Comparison of ENCODE assay signal across 15 cellular contexts in genomic region chr5:7394889-7395431, GRCh38. TPM values are rescaled to one million over a fixed set of nuclear protein-coding genes. Genes with fewer than 3 reads are reported as not detected.
A peak's percentile ranks its signal among the peaks of the same experiment; 100 is the strongest.
DNase-seq lines count a peak whose midpoint lies in the region; ATAC-seq and TF ChIP-seq lines count a peak whose summit lies in the region.
"Had no signal": no experiment of that assay in that cellular context is flagged by ENCODE, and none has a peak within 500 bp of the region (broad histone marks: within the 10 kb centered on the region; RNA-seq: fewer than 3 reads in every experiment).

No MANE protein-coding gene starts in this region.

- H3K27ac Mint-ChIP-seq in osteocyte (ENCODE audit: unreplicated experiment) = no peak overlapping the region
- H3K27ac Mint-ChIP-seq: activated naive CD4-positive, alpha-beta T cell treated with anti-CD3 and anti-CD28 coated beads for 36 hours; T-helper 2 cell treated with Interferon-gamma antibody and Interleukin-4, amounts not matched to agents 5 μg/mL and 100 μg/mL, for 36 hours had no signal

- H3K4me1 Mint-ChIP-seq in osteocyte (ENCODE audit: unreplicated experiment) = peaks cover 6% of the 10 kb centered on the region

- H3K4me3 ChIP-seq in heart left ventricle (peak overlapping the region in 9 of 12 donors; percentile 6 to 47 (median 34)), left ventricle myocardium inferior (peak overlapping the region; percentile 54), urinary bladder (ENCODE audit: low read depth, low read length) (peak overlapping the region; percentile 69)

- H3K9me3 ChIP-seq in heart left ventricle (no peaks in the 10 kb centered on the region), left ventricle myocardium inferior (replicated peaks) (no peaks in the 10 kb centered on the region)

- H3K27me3 ChIP-seq in heart left ventricle (peaks cover 6 to 58% (median 38%) of the 10 kb centered on the region in 9 donors), left ventricle myocardium inferior (ENCODE audit: low read depth) (peaks cover 69% of the 10 kb centered on the region)

- H3K27me3 Mint-ChIP-seq in osteocyte (ENCODE audit: unreplicated experiment) = peaks cover 53% of the 10 kb centered on the region

- TF ChIP-seq POLR2A in heart left ventricle (IDR thresholded peaks at IDR 0.05) = no peak

- ATAC-seq in heart left ventricle (peak in 2 of 4 donors; percentile 36 to 43), Right ventricle myocardium superior (ENCODE audit: poor library complexity) (no peak)

- H3K36me3 ChIP-seq in heart left ventricle (no peaks in the 10 kb centered on the region), left ventricle myocardium inferior (no peaks in the 10 kb centered on the region), urinary bladder (ENCODE audit: insufficient read depth) (no peaks in the 10 kb centered on the region)

- H3K9me3 Mint-ChIP-seq in osteocyte (ENCODE audit: unreplicated experiment) = no peaks in the 10 kb centered on the region
- H3K9me3 Mint-ChIP-seq: activated naive CD4-positive, alpha-beta T cell treated with anti-CD3 and anti-CD28 coated beads for 36 hours; T-helper 2 cell treated with Interferon-gamma antibody and Interleukin-4, amounts not matched to agents 5 μg/mL and 100 μg/mL, for 36 hours had no signal

- 6 to 13% (median 9%) methylated on average over 8 to 45 of the region's 45 CpGs for WGBS in heart left ventricle, 4 donors
- 26% methylated on average over 45 of the region's 45 CpGs for WGBS in urinary bladder

- no peak for DNase-seq in heart left ventricle
- no peak for DNase-seq in Right ventricle myocardium superior
- no peak for DNase-seq in left ventricle myocardium inferior
- no peak for DNase-seq in osteocyte (ENCODE audit: extremely low spot score, unreplicated experiment)
- no peak for DNase-seq in stimulated activated CD4-positive, alpha-beta T cell treated with anti-CD3 and anti-CD28 coated beads, Interleukin-2, amount 100 ng/mL, for 24 hours
- no peak for DNase-seq in T-helper 9 cell
- DNase-seq in AG08396 (ENCODE audit: low spot score) = no peak
- DNase-seq: activated CD8-positive, alpha-beta memory T cell treated with anti-CD3 and anti-CD28 coated beads for 24 hours; activated naive CD4-positive, alpha-beta T cell treated with anti-CD3 and anti-CD28 coated beads for 36 hours; cortex of kidney; foreskin fibroblast; NCI-H345 had no signal

- no peak for TF ChIP-seq CTCF in heart left ventricle (IDR thresholded peaks at IDR 0.05)
- no peak for TF ChIP-seq CTCF in left ventricle myocardium inferior (IDR thresholded peaks at IDR 0.05; ENCODE audit: borderline replicate concordance)
- TF ChIP-seq CTCF in osteocyte (IDR thresholded peaks at IDR 0.05) = no peak

- peaks cover 0 to 21% (median 0%) of the 10 kb centered on the region in 12 donors for H3K4me1 ChIP-seq in heart left ventricle
- H3K4me1 ChIP-seq in left ventricle myocardium inferior = peaks cover 19% of the 10 kb centered on the region
- H3K4me1 ChIP-seq in urinary bladder (ENCODE audit: insufficient read depth) = no peaks in the 10 kb centered on the region

- no peaks in the 10 kb centered on the region for H3K36me3 Mint-ChIP-seq in osteocyte (ENCODE audit: unreplicated experiment)

- H3K27ac ChIP-seq in heart left ventricle (peak overlapping the region in 1 of 12 donors; percentile 72), left ventricle myocardium inferior (replicated peaks) (no peak overlapping the region), urinary bladder (ENCODE audit: low read depth) (peak overlapping the region; percentile 29)

- intact Hi-C loops in heart left ventricle (cut with DNase I) (loop anchor here in 6 of 10 donors (5.0 to 10.0 kb wide), 3 partner anchors 462 to 630 kb away; no protein-coding TSS in a partner anchor), Right ventricle myocardium superior (cut with DNase I) (no loop called here), left ventricle myocardium inferior (cut with micrococcal nuclease) (no loop called here)

- H3K4me3 Mint-ChIP-seq in osteocyte (ENCODE audit: unreplicated experiment) = peak overlapping the region; percentile 42
- H3K4me3 Mint-ChIP-seq: activated naive CD4-positive, alpha-beta T cell treated with anti-CD3 and anti-CD28 coated beads for 36 hours; T-helper 2 cell treated with Interferon-gamma antibody and Interleukin-4, amounts not matched to agents 5 μg/mL and 100 μg/mL, for 36 hours had no signal

RNA-seq across cellular contexts. Expression of gene ADCY2, which starts 1.0 kb away (rescaled TPM):
- total RNA-seq in heart left ventricle (under 1 TPM; 0.13 to 0.96 (median 0.34) TPM), Right ventricle myocardium superior (0.40 TPM), left ventricle myocardium inferior (0.30 TPM), osteocyte (not detected in 2 replicates), urinary bladder (6.5 TPM)
- polyA plus RNA-seq in heart left ventricle (under 1 TPM; 0.04 to 0.11 TPM), urinary bladder (6.6 TPM)
- total RNA-seq: activated naive CD4-positive, alpha-beta T cell treated with anti-CD3 and anti-CD28 coated beads for 36 hours; lung microvascular endothelial cell had no signal

Comparison
In these comparisons a context has a peak if more than half of its experiments do, and no peak if none do; other contexts are left out.
1. intact Hi-C loops: an anchor here in heart left ventricle (5.0 to 10.0 kb wide); none called in Right ventricle myocardium superior and left ventricle myocardium inferior.